18 cellular contexts compared by ENCODE assay signal in the genomic region with DNA sequence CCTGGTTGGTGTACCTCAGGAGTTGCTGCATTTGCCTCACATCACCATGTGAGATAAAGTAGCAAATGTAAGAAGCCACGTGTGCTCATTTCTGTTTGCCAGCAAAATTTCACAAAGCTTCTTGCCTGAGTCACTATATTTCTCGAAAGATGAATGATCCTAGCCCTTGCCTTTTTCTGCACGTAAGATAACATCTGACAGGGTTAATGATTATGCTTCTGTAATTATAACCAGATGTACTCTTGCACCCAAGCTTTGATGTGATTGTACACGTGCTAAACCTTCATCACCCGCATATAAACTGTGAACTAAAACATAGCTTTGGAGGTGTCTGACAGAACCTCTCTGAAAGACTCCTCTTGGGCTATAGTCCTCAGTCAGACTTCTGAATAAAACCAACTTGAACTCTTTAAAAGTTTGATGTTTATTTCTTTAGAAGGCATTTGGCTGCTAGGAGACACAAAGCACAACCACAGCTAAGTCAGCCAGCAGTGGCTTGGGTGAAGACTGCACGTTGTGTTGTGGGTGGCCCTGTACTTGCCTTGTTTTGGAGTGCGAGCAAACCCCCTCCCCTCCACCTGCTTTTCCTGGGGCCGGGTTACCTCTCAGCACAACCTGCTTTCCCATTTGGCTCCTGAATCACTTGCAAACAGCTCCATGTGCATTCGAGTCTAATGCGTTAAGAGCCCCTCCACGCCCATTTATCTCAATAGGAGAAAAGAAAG. TPM values are rescaled to one million over a fixed set of nuclear protein-coding genes. Genes with fewer than 3 reads are reported as not detected.
"Had no signal": no experiment of that assay in that cellular context is flagged by ENCODE, and none has a peak within 500 bp of the region (broad histone marks: within the 10 kb centered on the region; RNA-seq: fewer than 3 reads in every experiment).

No MANE protein-coding gene starts in this region.

- H3K4me3 Mint-ChIP-seq: mesothelial cell of epicardium had no signal

- DNase-seq: activated CD4-positive, alpha-beta T cell treated with anti-CD3 and anti-CD28 coated beads for 48 hours; activated CD8-positive, alpha-beta memory T cell treated with anti-CD3 and anti-CD28 coated beads, Interleukin-2, amount 50 U/mL, for 48 hours; foreskin keratinocyte; head of caudate nucleus; left cardiac atrium; ovary; stimulated activated CD4-positive, alpha-beta T cell treated with anti-CD3 and anti-CD28 coated beads, Interleukin-1b, Interleukin-23, amount 100 ng/mL, for 48 hours; stomach; T-helper 17 cell; testis; upper lobe of left lung had no signal

- ATAC-seq: esophagus mucosa, foreskin keratinocyte, left cardiac atrium, sciatic nerve, T-helper 17 cell had no signal

- H3K4me3 ChIP-seq: cardiac muscle cell, lung, ovary, stomach, testis, upper lobe of left lung had no signal

- H3K27ac Mint-ChIP-seq: mesothelial cell of epicardium, T-helper 17 cell had no signal

- H3K9me3 Mint-ChIP-seq: mesothelial cell of epicardium had no signal

- H3K36me3 Mint-ChIP-seq: mesothelial cell of epicardium had no signal

RNA-seq across cellular contexts. Expression of gene PROKR2, which starts 19.3 kb away (rescaled TPM):
- total RNA-seq: cardiac muscle cell, esophagus mucosa, foreskin keratinocyte, left cardiac atrium, lung, myocyte, ovary, pulmonary artery endothelial cell, sciatic nerve, stomach, T-helper 17 cell, upper lobe of left lung had no signal
